Comparison of ENCODE assay signal across 20 cellular contexts in the genomic region with DNA sequence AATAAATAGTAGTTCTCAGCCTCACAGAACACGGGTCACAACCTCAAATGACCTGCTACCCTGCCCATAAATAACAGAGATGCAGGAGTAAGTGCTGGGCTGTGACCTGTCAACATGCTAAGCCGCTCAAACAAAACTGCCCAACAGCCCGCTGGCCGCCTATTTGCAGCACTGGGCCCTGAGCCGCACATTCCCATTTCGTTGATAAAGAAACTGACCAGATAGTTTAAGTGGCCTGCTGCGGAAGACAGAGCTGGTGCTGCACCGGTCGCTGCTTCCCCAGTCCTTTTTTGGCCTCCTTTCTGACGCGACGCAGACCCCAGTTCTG. TPM values are rescaled to one million over a fixed set of nuclear protein-coding genes. Genes with fewer than 3 reads are reported as not detected.
A peak's percentile ranks its signal among the peaks of the same experiment; 100 is the strongest.
DNase-seq lines count a peak whose midpoint lies in the region; ATAC-seq and TF ChIP-seq lines count a peak whose summit lies in the region.
"Had no signal": no experiment of that assay in that cellular context is flagged by ENCODE, and none has a peak within 500 bp of the region (broad histone marks: within the 10 kb centered on the region; RNA-seq: fewer than 3 reads in every experiment).

No MANE protein-coding gene starts in this region.

- TF ChIP-seq POLR2A in breast epithelium (IDR thresholded peaks at IDR 0.05): no peak

- H3K36me3 Mint-ChIP-seq in MCF 10A (ENCODE audit: insufficient read depth, unreplicated experiment): no peaks in the 10 kb centered on the region
- no peaks in the 10 kb centered on the region for H3K36me3 Mint-ChIP-seq in activated naive CD4-positive, alpha-beta T cell treated with anti-CD3 and anti-CD28 coated beads for 36 hours (ENCODE audit: low read depth)
- H3K36me3 Mint-ChIP-seq: activated CD4-positive, alpha-beta memory T cell treated with anti-CD3 and anti-CD28 coated beads for 36 hours; stimulated activated effector memory CD8-positive, alpha-beta T cell treated with anti-CD3 and anti-CD28 coated beads, Interleukin-12 subunit alpha, Interleukin-12 subunit beta, amount 100 ng/mL, for 72 hours had no signal

- no peak for ATAC-seq in GM18498 (IDR thresholded peaks at IDR 0.05; ENCODE audit: unreplicated experiment)
- no peak for ATAC-seq in HG02798 (IDR thresholded peaks at IDR 0.05; ENCODE audit: poor library complexity, unreplicated experiment)
- ATAC-seq: effector memory CD8-positive, alpha-beta T cell; left lung; PC-3; stimulated activated effector memory CD8-positive, alpha-beta T cell treated with anti-CD3 and anti-CD28 coated beads, Interleukin-12 subunit alpha, Interleukin-12 subunit beta, amount 100 ng/mL, for 72 hours had no signal

- H3K27ac ChIP-seq in breast epithelium: no peak overlapping the region
- no peak overlapping the region for H3K27ac ChIP-seq in ectodermal cell (ENCODE audit: insufficient read depth, low read depth, low read length, poor library complexity, severe bottlenecking)
- no peak overlapping the region for H3K27ac ChIP-seq in iPS-18a (ENCODE audit: low read length)
- H3K27ac ChIP-seq in subcutaneous abdominal adipose tissue (ENCODE audit: low read depth, low read length): no peak overlapping the region
- H3K27ac ChIP-seq: left lung, SJSA1, transverse colon had no signal

- intact Hi-C loops in breast epithelium (cut with DNase I; ENCODE audit: low total_unique reads): no loop called here
- intact Hi-C loops in MCF 10A (cut with micrococcal nuclease): no loop called here
- intact Hi-C loops in activated naive CD4-positive, alpha-beta T cell treated with anti-CD3 and anti-CD28 coated beads for 36 hours (cut with micrococcal nuclease): no loop called here

- H3K4me3 ChIP-seq in breast epithelium (peak overlapping the region; percentile 41 to 72 (median 43)), ectodermal cell (ENCODE audit: insufficient read depth, low read depth, low read length) (peak overlapping the region; percentile 36), iPS-18a (ENCODE audit: low read length) (peak overlapping the region; percentile 61), subcutaneous abdominal adipose tissue (ENCODE audit: low read depth in 1 of 5, low read length in 5 of 5) (peak overlapping the region; percentile 53 to 69 (median 67))
- H3K4me3 ChIP-seq: left lung, SJSA1 had no signal

- H3K9me3 ChIP-seq in breast epithelium (no peaks in the 10 kb centered on the region), ectodermal cell (ENCODE audit: control insufficient read depth, low read length) (no peaks in the 10 kb centered on the region), iPS-18a (ENCODE audit: control insufficient read depth, low read depth, low read length) (no peaks in the 10 kb centered on the region), subcutaneous abdominal adipose tissue (ENCODE audit: control insufficient read depth in 5 of 5, low read length in 5 of 5) (no peaks in the 10 kb centered on the region)
- H3K9me3 ChIP-seq: left lung, SJSA1, transverse colon had no signal

- no peak overlapping the region for H3K9ac ChIP-seq in iPS-18a (ENCODE audit: low read length)
- no peak overlapping the region for H3K9ac ChIP-seq in subcutaneous abdominal adipose tissue (ENCODE audit: low read length in 5 of 5)

- H3K4me3 Mint-ChIP-seq in MCF 10A (ENCODE audit: unreplicated experiment): no peak overlapping the region
- H3K4me3 Mint-ChIP-seq in activated naive CD4-positive, alpha-beta T cell treated with anti-CD3 and anti-CD28 coated beads for 36 hours: no peak overlapping the region
- H3K4me3 Mint-ChIP-seq: activated CD4-positive, alpha-beta memory T cell treated with anti-CD3 and anti-CD28 coated beads for 36 hours; effector memory CD8-positive, alpha-beta T cell; stimulated activated effector memory CD8-positive, alpha-beta T cell treated with anti-CD3 and anti-CD28 coated beads, Interleukin-12 subunit alpha, Interleukin-12 subunit beta, amount 100 ng/mL, for 72 hours had no signal

- CTCF ChIA-PET in MCF 10A (lab: Yijun Ruan, JAX): no interaction called here
- CTCF ChIA-PET in activated naive CD4-positive, alpha-beta T cell treated with anti-CD3 and anti-CD28 coated beads for 36 hours (lab: Charles Lee): no interaction called here

- H3K4me1 Mint-ChIP-seq in MCF 10A (ENCODE audit: insufficient read depth, unreplicated experiment): no peaks in the 10 kb centered on the region
- no peaks in the 10 kb centered on the region for H3K4me1 Mint-ChIP-seq in activated naive CD4-positive, alpha-beta T cell treated with anti-CD3 and anti-CD28 coated beads for 36 hours (ENCODE audit: low read depth)
- H3K4me1 Mint-ChIP-seq: stimulated activated effector memory CD8-positive, alpha-beta T cell treated with anti-CD3 and anti-CD28 coated beads, Interleukin-12 subunit alpha, Interleukin-12 subunit beta, amount 100 ng/mL, for 72 hours had no signal

- POLR2A ChIA-PET in MCF 10A (lab: Yijun Ruan, JAX): no interaction called here

- H3K36me3 ChIP-seq in breast epithelium: no peaks in the 10 kb centered on the region
- no peaks in the 10 kb centered on the region for H3K36me3 ChIP-seq in ectodermal cell (ENCODE audit: control insufficient read depth, insufficient read depth, low read length)
- no peaks in the 10 kb centered on the region for H3K36me3 ChIP-seq in iPS-18a (ENCODE audit: control insufficient read depth, low read depth, low read length)
- no peaks in the 10 kb centered on the region for H3K36me3 ChIP-seq in subcutaneous abdominal adipose tissue (ENCODE audit: control insufficient read depth in 5 of 5, insufficient read depth in 5 of 5, low read length in 5 of 5)
- H3K36me3 ChIP-seq: left lung, SJSA1, transverse colon had no signal

- no TSS peak for BruUV-seq in MCF 10A (replicated peaks; lab: Mats Ljungman, UMichigan)

- DNase-seq in breast epithelium (ENCODE audit: low spot score in 2 of 2) (no peak), MCF 10A (ENCODE audit: unreplicated experiment) (no peak)
- no peak for DNase-seq in activated naive CD4-positive, alpha-beta T cell treated with anti-CD3 and anti-CD28 coated beads for 36 hours
- DNase-seq: 8988T; activated CD4-positive, alpha-beta memory T cell treated with anti-CD3 and anti-CD28 coated beads for 36 hours; activated naive CD4-positive, alpha-beta T cell; effector memory CD8-positive, alpha-beta T cell; EL; occipital lobe; PC-3; transverse colon had no signal

- whole genome bisulfite sequencing in ectodermal cell, 2 experiments: 20 to 22% methylated on average over 12 of the region's 12 CpGs

- H3K9me3 Mint-ChIP-seq in MCF 10A (ENCODE audit: unreplicated experiment): no peaks in the 10 kb centered on the region
- no peaks in the 10 kb centered on the region for H3K9me3 Mint-ChIP-seq in activated naive CD4-positive, alpha-beta T cell treated with anti-CD3 and anti-CD28 coated beads for 36 hours
- H3K9me3 Mint-ChIP-seq: activated CD4-positive, alpha-beta memory T cell treated with anti-CD3 and anti-CD28 coated beads for 36 hours; effector memory CD8-positive, alpha-beta T cell; stimulated activated effector memory CD8-positive, alpha-beta T cell treated with anti-CD3 and anti-CD28 coated beads, Interleukin-12 subunit alpha, Interleukin-12 subunit beta, amount 100 ng/mL, for 72 hours had no signal

- H3K27me3 ChIP-seq in breast epithelium (peaks cover 0 to 57% of the 10 kb centered on the region in 2 donors), ectodermal cell (ENCODE audit: control insufficient read depth, insufficient read depth, low read length, poor library complexity, severe bottlenecking) (peaks cover 94% of the 10 kb centered on the region), iPS-18a (ENCODE audit: control insufficient read depth, insufficient read depth, low read length) (peaks cover 82% of the 10 kb centered on the region), subcutaneous abdominal adipose tissue (ENCODE audit: control insufficient read depth in 5 of 5, insufficient read depth in 4 of 5, low read length in 5 of 5) (peaks cover 19 to 43% (median 25%) of the 10 kb centered on the region in 5 donors)

- H3K27me3 Mint-ChIP-seq in MCF 10A (ENCODE audit: insufficient read depth, unreplicated experiment): no peaks in the 10 kb centered on the region
- peaks cover 17% of the 10 kb centered on the region for H3K27me3 Mint-ChIP-seq in activated naive CD4-positive, alpha-beta T cell treated with anti-CD3 and anti-CD28 coated beads for 36 hours (ENCODE audit: low read depth)

- H3K4me1 ChIP-seq in breast epithelium (peaks cover 6% of the 10 kb centered on the region in 2 donors), ectodermal cell (ENCODE audit: control insufficient read depth, insufficient read depth, low read length) (peaks cover 3% of the 10 kb centered on the region), iPS-18a (ENCODE audit: control insufficient read depth, low read depth, low read length) (no peaks in the 10 kb centered on the region), subcutaneous abdominal adipose tissue (ENCODE audit: control insufficient read depth in 5 of 5, insufficient read depth in 5 of 5, low read length in 5 of 5) (peaks cover 0 to 23% (median 18%) of the 10 kb centered on the region in 5 donors)
- H3K4me1 ChIP-seq: SJSA1 had no signal

- TF ChIP-seq CTCF in breast epithelium (IDR thresholded peaks at IDR 0.05): no peak
- TF ChIP-seq CTCF in MCF 10A (IDR thresholded peaks at IDR 0.05; ENCODE audit: unreplicated experiment): no peak

- H3K27ac Mint-ChIP-seq in MCF 10A (ENCODE audit: low read depth, unreplicated experiment): no peak overlapping the region
- H3K27ac Mint-ChIP-seq in activated naive CD4-positive, alpha-beta T cell treated with anti-CD3 and anti-CD28 coated beads for 36 hours: no peak overlapping the region
- H3K27ac Mint-ChIP-seq: activated CD4-positive, alpha-beta memory T cell treated with anti-CD3 and anti-CD28 coated beads for 36 hours; effector memory CD8-positive, alpha-beta T cell; stimulated activated effector memory CD8-positive, alpha-beta T cell treated with anti-CD3 and anti-CD28 coated beads, Interleukin-12 subunit alpha, Interleukin-12 subunit beta, amount 100 ng/mL, for 72 hours had no signal

RNA-seq across cellular contexts. Expression of a gene that starts 0.4 kb away (rescaled TPM):
- under 1 TPM; 0.15 to 0.66 (median 0.64) TPM for total RNA-seq in breast epithelium
- total RNA-seq in MCF 10A (2022): not detected in 2 replicates
- not detected for polyA plus RNA-seq in ectodermal cell (2013, experiment 1 of 4)
- 0.05 TPM for polyA plus RNA-seq in ectodermal cell (2013, experiment 2 of 4)
- polyA plus RNA-seq in ectodermal cell (2013, experiment 3 of 4): not detected
- not detected for polyA plus RNA-seq in ectodermal cell (2013, experiment 4 of 4)
- not detected for total RNA-seq in activated naive CD4-positive, alpha-beta T cell treated with anti-CD3 and anti-CD28 coated beads for 36 hours
- total RNA-seq: activated CD4-positive, alpha-beta memory T cell treated with anti-CD3 and anti-CD28 coated beads for 36 hours; left lung; occipital lobe; PC-3; SJSA1 had no signal
- polyA plus RNA-seq: BJ had no signal
